In genomic region chr19:55305491-55305890, GRCh38 we compare ENCODE assay signal across 9 cellular contexts. TPM values are rescaled to one million over a fixed set of nuclear protein-coding genes. Genes with fewer than 3 reads are reported as not detected.
DNase-seq lines count a peak whose midpoint lies in the region; ATAC-seq, FAIRE-seq and TF ChIP-seq lines count a peak whose summit lies in the region.
"Had no signal": no experiment of that assay in that cellular context is flagged by ENCODE, and none has a peak within 500 bp of the region (broad histone marks: within the 10 kb centered on the region; RNA-seq: fewer than 3 reads in every experiment).

No MANE protein-coding gene starts in this region.

- peaks cover 14% of the 10 kb centered on the region for H3K4me1 Mint-ChIP-seq in CD4-positive, alpha-beta T cell (ENCODE audit: low read depth)
- peaks cover 8% of the 10 kb centered on the region for H3K4me1 Mint-ChIP-seq in T-helper 1 cell treated with Interleukin-12 subunit alpha and Interleukin-12 subunit beta and Interleukin-4 antibody, amounts not matched to agents 30 μg/mL and 1 μg/mL, for 36 hours (ENCODE audit: low read depth)
- peaks cover 0 to 9% of the 10 kb centered on the region in 2 donors for H3K4me1 Mint-ChIP-seq in natural killer cell treated with Interleukin-12 subunit alpha and Interleukin-12 subunit beta and Interleukin-15 and Interleukin-18, amount 100 ng/mL, for 72 hours (ENCODE audit: low read depth in 2 of 2)

- no peaks in the 10 kb centered on the region for H3K27me3 ChIP-seq in CD4-positive, alpha-beta T cell (ENCODE audit: control insufficient read depth, insufficient read depth, low read length)

- no peaks in the 10 kb centered on the region for H3K9me3 ChIP-seq in CD4-positive, alpha-beta T cell (ENCODE audit: control insufficient read depth, low read length)

- H3K9me3 Mint-ChIP-seq in CD4-positive, alpha-beta T cell = no peaks in the 10 kb centered on the region
- H3K9me3 Mint-ChIP-seq in T-helper 1 cell treated with Interleukin-12 subunit alpha and Interleukin-12 subunit beta and Interleukin-4 antibody, amounts not matched to agents 30 μg/mL and 1 μg/mL, for 36 hours = no peaks in the 10 kb centered on the region
- no peaks in the 10 kb centered on the region for H3K9me3 Mint-ChIP-seq in natural killer cell treated with Interleukin-12 subunit alpha and Interleukin-12 subunit beta and Interleukin-15 and Interleukin-18, amount 100 ng/mL, for 72 hours

- H3K27ac ChIP-seq in CD4-positive, alpha-beta T cell (ENCODE audit: low read depth, low read length) = no peak overlapping the region

- TF ChIP-seq CTCF in CD4-positive, alpha-beta T cell (IDR thresholded peaks at IDR 0.05) = no peak

- intact Hi-C loops in CD4-positive, alpha-beta T cell (cut with DNase I, micrococcal nuclease) = loop anchor here in 1 of 2 experiments (1.0 to 10.0 kb wide), 2 partner anchors 34 to 199 kb away; partner anchors contain the start of gene KMT5C

- no peaks in the 10 kb centered on the region for H3K27me3 Mint-ChIP-seq in CD4-positive, alpha-beta T cell
- no peaks in the 10 kb centered on the region for H3K27me3 Mint-ChIP-seq in T-helper 1 cell treated with Interleukin-12 subunit alpha and Interleukin-12 subunit beta and Interleukin-4 antibody, amounts not matched to agents 30 μg/mL and 1 μg/mL, for 36 hours (ENCODE audit: low read depth)
- H3K27me3 Mint-ChIP-seq in natural killer cell treated with Interleukin-12 subunit alpha and Interleukin-12 subunit beta and Interleukin-15 and Interleukin-18, amount 100 ng/mL, for 72 hours = no peaks in the 10 kb centered on the region

- POLR2A ChIA-PET in CD4-positive, alpha-beta T cell (lab: Charles Lee) = interaction anchor here (1.0 kb wide), 1 partner anchor 34 kb away, joined by 6 read pairs; the partner anchor contains the start of gene KMT5C

- peak; percentile 83 for ATAC-seq in CD4-positive, alpha-beta T cell (ENCODE audit: poor library complexity)
- ATAC-seq in natural killer cell treated with Interleukin-12 subunit alpha and Interleukin-12 subunit beta and Interleukin-15 and Interleukin-18, amount 100 ng/mL, for 72 hours = peak; percentile 52 to 70
- ATAC-seq in GM18519 (IDR thresholded peaks at IDR 0.05; ENCODE audit: low FRiP score, unreplicated experiment) (no peak), GM19455 (IDR thresholded peaks at IDR 0.05; ENCODE audit: unreplicated experiment) (no peak)

- no peak for FAIRE-seq in HTR-8/SVneo (lab: Jason Lieb, UNC)

- H3K36me3 Mint-ChIP-seq in CD4-positive, alpha-beta T cell (ENCODE audit: low read depth) = no peaks in the 10 kb centered on the region
- peaks cover 6% of the 10 kb centered on the region for H3K36me3 Mint-ChIP-seq in T-helper 1 cell treated with Interleukin-12 subunit alpha and Interleukin-12 subunit beta and Interleukin-4 antibody, amounts not matched to agents 30 μg/mL and 1 μg/mL, for 36 hours (ENCODE audit: low read depth)
- H3K36me3 Mint-ChIP-seq in natural killer cell treated with Interleukin-12 subunit alpha and Interleukin-12 subunit beta and Interleukin-15 and Interleukin-18, amount 100 ng/mL, for 72 hours = no peaks in the 10 kb centered on the region

- no peak overlapping the region for H3K27ac Mint-ChIP-seq in CD4-positive, alpha-beta T cell
- peak overlapping the region; percentile 59 for H3K27ac Mint-ChIP-seq in T-helper 1 cell treated with Interleukin-12 subunit alpha and Interleukin-12 subunit beta and Interleukin-4 antibody, amounts not matched to agents 30 μg/mL and 1 μg/mL, for 36 hours
- no peak overlapping the region for H3K27ac Mint-ChIP-seq in natural killer cell treated with Interleukin-12 subunit alpha and Interleukin-12 subunit beta and Interleukin-15 and Interleukin-18, amount 100 ng/mL, for 72 hours

- CTCF ChIA-PET in CD4-positive, alpha-beta T cell (lab: Charles Lee) = no interaction called here

- H3K4me3 Mint-ChIP-seq in CD4-positive, alpha-beta T cell = peak overlapping the region; percentile 56
- H3K4me3 Mint-ChIP-seq in T-helper 1 cell treated with Interleukin-12 subunit alpha and Interleukin-12 subunit beta and Interleukin-4 antibody, amounts not matched to agents 30 μg/mL and 1 μg/mL, for 36 hours = no peak overlapping the region
- H3K4me3 Mint-ChIP-seq in natural killer cell treated with Interleukin-12 subunit alpha and Interleukin-12 subunit beta and Interleukin-15 and Interleukin-18, amount 100 ng/mL, for 72 hours = no peak overlapping the region

- peak; percentile 21 to 57 (median 42) for DNase-seq in CD4-positive, alpha-beta T cell
- DNase-seq in HTR-8/SVneo (ENCODE audit: insufficient read length, low spot score) (peak; percentile 48), amniotic epithelial cell (ENCODE audit: low read depth) (peak; percentile 27), NCI-H1694 treated with DMSO at 0.1 percent for 48 hours (lab: John Stamatoyannopoulos, UW) (no peak)
- DNase-seq in natural killer cell treated with Interleukin-12 subunit alpha and Interleukin-12 subunit beta and Interleukin-15 and Interleukin-18, amount 100 ng/mL, for 72 hours (ENCODE audit: low spot score) = no peak

RNA-seq across cellular contexts. Expression of gene TMEM150B, which starts 19.6 kb away (rescaled TPM):
- not detected for total RNA-seq in CD4-positive, alpha-beta T cell
- total RNA-seq in natural killer cell treated with Interleukin-12 subunit alpha and Interleukin-12 subunit beta and Interleukin-15 and Interleukin-18, amount 100 ng/mL, for 72 hours = 1 to 10 TPM in 1 of 2 donors, under 1 TPM in 1; 0.67 to 2.7 TPM
- total RNA-seq: renal cortical epithelial cell had no signal

RNA-seq across cellular contexts. Expression of gene BRSK1, which starts 21.7 kb away (rescaled TPM):
- total RNA-seq in CD4-positive, alpha-beta T cell = 1 to 10 TPM; 2.6 to 2.7 TPM
- total RNA-seq in natural killer cell treated with Interleukin-12 subunit alpha and Interleukin-12 subunit beta and Interleukin-15 and Interleukin-18, amount 100 ng/mL, for 72 hours = 10 to 100 TPM; 11.9 to 15.7 TPM

RNA-seq across cellular contexts. Expression of gene HSPBP1, which starts 25.6 kb away (rescaled TPM):
- 10 to 100 TPM; 14.3 to 15.1 TPM for total RNA-seq in CD4-positive, alpha-beta T cell
- 10 to 100 TPM; 38.2 to 53.1 TPM for total RNA-seq in natural killer cell treated with Interleukin-12 subunit alpha and Interleukin-12 subunit beta and Interleukin-15 and Interleukin-18, amount 100 ng/mL, for 72 hours

RNA-seq across cellular contexts. Expression of gene KMT5C, which starts 34.2 kb away (rescaled TPM):
- 100 to 1,000 TPM; 113 to 115 TPM for total RNA-seq in CD4-positive, alpha-beta T cell
- 10 to 100 TPM in 1 of 2 donors, 1 to 10 TPM in 1; 9.7 to 22.1 TPM for total RNA-seq in natural killer cell treated with Interleukin-12 subunit alpha and Interleukin-12 subunit beta and Interleukin-15 and Interleukin-18, amount 100 ng/mL, for 72 hours

RNA-seq across cellular contexts. Expression of gene PPP6R1, which starts 46.7 kb away (rescaled TPM):
- total RNA-seq in CD4-positive, alpha-beta T cell = 100 to 1,000 TPM; 172 to 182 TPM
- total RNA-seq in natural killer cell treated with Interleukin-12 subunit alpha and Interleukin-12 subunit beta and Interleukin-15 and Interleukin-18, amount 100 ng/mL, for 72 hours = 100 to 1,000 TPM; 260 to 492 TPM

Comparison
In these comparisons a context has a peak if more than half of its experiments do, and no peak if none do; other contexts are left out.
1. ATAC-seq: peak in CD4-positive, alpha-beta T cell (single experiment) and natural killer cell treated with Interleukin-12 subunit alpha and Interleukin-12 subunit beta and Interleukin-15 and Interleukin-18, amount 100 ng/mL, for 72 hours (2 of 2); none in GM18519 (single experiment) and GM19455 (single experiment).
2. DNase-seq: peak in CD4-positive, alpha-beta T cell (10 of 10), HTR-8/SVneo (single experiment) and amniotic epithelial cell (single experiment); none in natural killer cell treated with Interleukin-12 subunit alpha and Interleukin-12 subunit beta and Interleukin-15 and Interleukin-18, amount 100 ng/mL, for 72 hours (single experiment) and NCI-H1694 treated with DMSO at 0.1 percent for 48 hours (single experiment).